32 cellular contexts compared by ENCODE assay signal in the genomic region with DNA sequence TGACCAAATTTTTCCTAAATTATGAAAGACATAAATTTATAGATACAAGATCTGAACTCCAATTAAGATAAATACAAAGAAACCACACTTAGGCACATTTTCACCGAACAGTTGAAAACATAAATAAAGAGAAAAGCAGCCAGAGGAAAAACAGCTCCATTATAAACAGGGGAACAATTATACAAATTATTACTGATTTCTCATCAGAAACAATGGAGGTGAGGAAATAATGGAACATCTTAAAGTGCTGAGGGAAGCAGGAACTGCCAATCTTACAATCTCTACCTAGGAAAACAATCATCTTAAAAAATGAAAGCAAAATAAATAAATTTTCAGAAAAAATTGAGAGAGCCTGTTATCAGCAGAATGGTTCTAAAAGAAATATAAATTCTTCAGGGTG.
"Had no signal": no experiment of that assay in that cellular context is flagged by ENCODE, and none has a peak within 500 bp of the region (broad histone marks: within the 10 kb centered on the region; RNA-seq: fewer than 3 reads in every experiment).

No MANE protein-coding gene starts in this region.

- H3K9me3 ChIP-seq: ascending aorta had no signal

- H3K4me1 ChIP-seq: ascending aorta had no signal

- H3K27me3 ChIP-seq: ascending aorta, cardiac muscle cell had no signal

- FAIRE-seq: bronchial epithelial cell, TTC549 had no signal

- ATAC-seq: activated CD4-positive, alpha-beta T cell treated with anti-CD3 and anti-CD28 coated beads for 36 hours; activated CD4-positive, CD25-positive, alpha-beta regulatory T cell treated with anti-CD3 and anti-CD28 coated beads, Interleukin-2, amount 50 U/mL, for 24 hours; activated CD8-positive, alpha-beta memory T cell treated with anti-CD3 and anti-CD28 coated beads, Interleukin-2, amount 10 ng/mL, durations not matched to agents 7 days and 5 days; activated CD8-positive, alpha-beta T cell treated with anti-CD3 and anti-CD28 coated beads, Interleukin-2, amount 10 ng/mL, durations not matched to agents 7 days and 5 days; activated naive CD8-positive, alpha-beta T cell treated with anti-CD3 and anti-CD28 coated beads, Interleukin-2, amount 50 U/mL, for 24 hours had no signal

- H3K27ac ChIP-seq: ascending aorta, cardiac muscle cell, VCaP had no signal

- DNase-seq: activated CD4-positive, alpha-beta memory T cell treated with anti-CD3 and anti-CD28 coated beads, Interleukin-2, amount 10 ng/mL, durations not matched to agents 7 days and 5 days; activated CD4-positive, alpha-beta T cell treated with anti-CD3 and anti-CD28 coated beads for 1 hour; activated CD4-positive, alpha-beta T cell treated with anti-CD3 and anti-CD28 coated beads for 36 hours; activated CD4-positive, alpha-beta T cell treated with anti-CD3 and anti-CD28 coated beads for 48 hours; activated CD4-positive, alpha-beta T cell treated with anti-CD3 and anti-CD28 coated beads, Interleukin-2, amount 10 ng/mL, durations not matched to agents 7 days and 5 days; activated CD4-positive, alpha-beta T cell treated with anti-CD3 and anti-CD28 coated beads, Interleukin-2, amount 50 U/mL, for 48 hours; activated CD4-positive, CD25-positive, alpha-beta regulatory T cell; activated CD8-positive, alpha-beta memory T cell treated with anti-CD3 and anti-CD28 coated beads for 24 hours; activated CD8-positive, alpha-beta memory T cell treated with anti-CD3 and anti-CD28 coated beads, Interleukin-2, amount 10 ng/mL, durations not matched to agents 7 days and 5 days; activated CD8-positive, alpha-beta memory T cell treated with anti-CD3 and anti-CD28 coated beads, Interleukin-2, amount 50 U/mL, for 48 hours; activated CD8-positive, alpha-beta T cell treated with anti-CD3 and anti-CD28 coated beads, Interleukin-2, amount 10 ng/mL, durations not matched to agents 7 days and 5 days; activated effector memory CD4-positive, alpha-beta T cell treated with Interleukin-2 at 50 U/mL for 16 hours; activated gamma-delta T cell; activated naive CD4-positive, alpha-beta T cell treated with anti-CD3 and anti-CD28 coated beads, Interleukin-2, amount 10 ng/mL, durations not matched to agents 7 days and 5 days; activated naive CD4-positive, alpha-beta T cell treated with Interleukin-2 at 50 U/mL for 16 hours; activated naive CD8-positive, alpha-beta T cell treated with anti-CD3 and anti-CD28 coated beads, Interleukin-2, amount 10 ng/mL, durations not matched to agents 7 days and 5 days; activated naive CD8-positive, alpha-beta T cell treated with anti-CD3 and anti-CD28 coated beads, Interleukin-2, amount 50 U/mL, for 24 hours; activated T-cell treated with anti-CD3 and anti-CD28 coated beads, Interleukin-2, amount 50 U/mL, for 24 hours; activated T-cell treated with anti-CD3 and anti-CD28 coated beads, Interleukin-2, amount 50 U/mL, for 48 hours; amygdala; anterior cingulate cortex; caudate nucleus; cerebellar nuclear complex; T-helper 1 cell; T-helper 2 cell; T-helper 9 cell had no signal

- H3K4me3 ChIP-seq: ascending aorta, cardiac muscle cell had no signal

- H3K36me3 ChIP-seq: ascending aorta, cardiac muscle cell had no signal
